8 cellular contexts compared by ENCODE assay signal in genomic region chr15:70097337-70098169, GRCh38. TPM values are rescaled to one million over a fixed set of nuclear protein-coding genes. Genes with fewer than 3 reads are reported as not detected.
A peak's percentile ranks its signal among the peaks of the same experiment; 100 is the strongest.
DNase-seq lines count a peak whose midpoint lies in the region; ATAC-seq, FAIRE-seq and TF ChIP-seq lines count a peak whose summit lies in the region.

Gene TLE3, minus strand, starts transcription at chr15:70097917. Its CDS starts 1,119 bp downstream, at chr15:70096798.

- H3K4me1 ChIP-seq in left ventricle myocardium inferior: peaks cover 94% of the 10 kb centered on the region
- peaks cover 5% of the 10 kb centered on the region for H3K4me1 ChIP-seq in prostate gland (replicated peaks)

- H3K4me3 ChIP-seq in left ventricle myocardium inferior: peak within 1 kb of the TSS; percentile 88
- peak within 1 kb of the TSS; percentile 95 to 96 for H3K4me3 ChIP-seq in prostate gland

- H3K4me1 Mint-ChIP-seq in T-helper 1 cell treated with Interleukin-12 subunit alpha and Interleukin-12 subunit beta and Interleukin-4 antibody, amounts not matched to agents 30 μg/mL and 1 μg/mL, for 36 hours (ENCODE audit: low read depth): peaks cover 44% of the 10 kb centered on the region

- H3K27me3 ChIP-seq in left ventricle myocardium inferior (ENCODE audit: low read depth) (peaks cover 12% of the 10 kb centered on the region), prostate gland (replicated peaks; ENCODE audit: insufficient read depth) (no peaks in the 10 kb centered on the region)

- peak; percentile 85 for TF ChIP-seq POLR2A in GM12892 (IDR thresholded peaks at IDR 0.05; ENCODE audit: low read depth, low read length)
- TF ChIP-seq POLR2A in prostate gland (IDR thresholded peaks at IDR 0.05): peak; percentile 99

- peaks cover 28% of the 10 kb centered on the region for H3K36me3 Mint-ChIP-seq in T-helper 1 cell treated with Interleukin-12 subunit alpha and Interleukin-12 subunit beta and Interleukin-4 antibody, amounts not matched to agents 30 μg/mL and 1 μg/mL, for 36 hours (ENCODE audit: low read depth)

- no peaks in the 10 kb centered on the region for H3K9me3 ChIP-seq in left ventricle myocardium inferior (replicated peaks)
- no peaks in the 10 kb centered on the region for H3K9me3 ChIP-seq in prostate gland

- WGBS in prostate gland: 0% methylated on average over 45 of the region's 76 CpGs

- H3K36me3 ChIP-seq in left ventricle myocardium inferior (no peaks in the 10 kb centered on the region), prostate gland (no peaks in the 10 kb centered on the region)

- peak; percentile 97 for FAIRE-seq in GM12892 (lab: Jason Lieb, UNC)
- FAIRE-seq in urothelium cell line (lab: Jason Lieb, UNC): peak; percentile 82

- peak within 1 kb of the TSS; percentile 94 for H3K4me3 Mint-ChIP-seq in T-helper 1 cell treated with Interleukin-12 subunit alpha and Interleukin-12 subunit beta and Interleukin-4 antibody, amounts not matched to agents 30 μg/mL and 1 μg/mL, for 36 hours

- no peaks in the 10 kb centered on the region for H3K9me3 Mint-ChIP-seq in T-helper 1 cell treated with Interleukin-12 subunit alpha and Interleukin-12 subunit beta and Interleukin-4 antibody, amounts not matched to agents 30 μg/mL and 1 μg/mL, for 36 hours

- peak within 1 kb of the TSS; percentile 97 for H3K27ac ChIP-seq in left ventricle myocardium inferior (replicated peaks)
- H3K27ac ChIP-seq in prostate gland: peak within 1 kb of the TSS; percentile 97 to 98

- DNase-seq in GM12892 (ENCODE audit: insufficient read length) (peak; percentile 99), NCI-H146 treated with DMSO at 0.1 percent for 48 hours (lab: John Stamatoyannopoulos, UW; ENCODE audit: unreplicated experiment) (peak; percentile 84), amygdala (lab: John Stamatoyannopoulos, UW) (peak; percentile 70 to 100 (median 96)), left ventricle myocardium inferior (peak; percentile 99), prostate gland (ENCODE audit: low spot score) (peak; percentile 100), urothelium cell line (ENCODE audit: low spot score) (peak; percentile 100)

- intact Hi-C loops in left ventricle myocardium inferior (cut with micrococcal nuclease) (no loop called here), prostate gland (cut with DNase I) (loop anchor here (2.0 to 10.0 kb wide), 5 partner anchors 35 to 633 kb away; no protein-coding TSS in a partner anchor)

- peak; percentile 49 for ATAC-seq in HG02870 (IDR thresholded peaks at IDR 0.05; ENCODE audit: unreplicated experiment)

- H3K27me3 Mint-ChIP-seq in T-helper 1 cell treated with Interleukin-12 subunit alpha and Interleukin-12 subunit beta and Interleukin-4 antibody, amounts not matched to agents 30 μg/mL and 1 μg/mL, for 36 hours (ENCODE audit: low read depth): peaks cover 24% of the 10 kb centered on the region

- peak within 1 kb of the TSS; percentile 97 for H3K27ac Mint-ChIP-seq in T-helper 1 cell treated with Interleukin-12 subunit alpha and Interleukin-12 subunit beta and Interleukin-4 antibody, amounts not matched to agents 30 μg/mL and 1 μg/mL, for 36 hours

- peak; percentile 65 for TF ChIP-seq CTCF in left ventricle myocardium inferior (IDR thresholded peaks at IDR 0.05; ENCODE audit: borderline replicate concordance)
- peak; percentile 26 to 86 (median 52) for TF ChIP-seq CTCF in prostate gland (IDR thresholded peaks at IDR 0.05)

RNA-seq across cellular contexts. Expression of gene TLE3, which starts in this region (rescaled TPM):
- 12.9 TPM for polyA plus RNA-seq in GM12892 (2012; ENCODE audit: missing spikeins)
- total RNA-seq in left ventricle myocardium inferior (17.8 TPM), prostate gland (100 to 1,000 TPM; 157 to 246 TPM)

Comparison
In these comparisons a context has a peak if more than half of its experiments do, and no peak if none do; other contexts are left out.
1. Peak in every context shown above with its lines: DNase-seq, ATAC-seq, H3K4me3 ChIP-seq and H3K27ac ChIP-seq.